ENCODE assay signal across 30 cellular contexts in the genomic region with DNA sequence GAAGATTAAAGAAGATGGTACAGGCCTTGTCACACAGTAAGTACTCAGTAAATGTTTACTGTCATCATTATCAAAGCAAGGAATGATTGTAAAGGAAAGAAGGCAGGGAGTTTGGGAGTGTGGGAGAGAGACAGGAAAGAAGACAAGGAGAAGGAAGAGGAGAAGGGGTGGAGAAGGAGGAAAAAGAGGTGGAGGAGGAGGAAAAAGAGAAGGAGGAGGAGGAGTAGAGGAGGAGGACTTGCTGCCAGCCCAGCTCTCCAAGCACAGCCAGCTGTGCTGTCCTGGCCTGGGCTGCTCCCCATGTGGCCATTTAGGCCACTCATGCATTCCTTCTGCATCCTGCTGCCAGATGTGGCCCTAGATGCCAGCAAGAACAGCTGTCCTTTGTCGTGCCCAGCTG. TPM values are rescaled to one million over a fixed set of nuclear protein-coding genes. Genes with fewer than 3 reads are reported as not detected.
"Had no signal": no experiment of that assay in that cellular context is flagged by ENCODE, and none has a peak within 500 bp of the region (broad histone marks: within the 10 kb centered on the region; RNA-seq: fewer than 3 reads in every experiment).

No MANE protein-coding gene starts in this region.

- H3K79me2 ChIP-seq: parathyroid adenoma had no signal

- H3K27me3 ChIP-seq: ovary, right lobe of liver, thyroid gland, upper lobe of left lung, vagina had no signal

- H3K4me3 Mint-ChIP-seq: natural killer cell treated with Interleukin-12 subunit alpha and Interleukin-12 subunit beta and Interleukin-15 and Interleukin-18, amount 100 ng/mL, for 72 hours; nephron progenitor cell; neural crest cell; stimulated activated effector memory CD8-positive, alpha-beta T cell treated with anti-CD3 and anti-CD28 coated beads, Interleukin-12 subunit alpha, Interleukin-12 subunit beta, amount 100 ng/mL, for 72 hours; stimulated activated naive B cell treated with anti-CD40 and anti-IgM and Interleukin-4, amounts not matched to agents 10 μg/mL and 1 μg/mL and 100 μg/mL, for 72 hours; stimulated activated naive CD8-positive, alpha-beta T cell treated with anti-CD3 and anti-CD28 coated beads, Interleukin-15, Interleukin-2, amounts not matched to agents 100 ng/mL and 50 ng/mL, for 24 hours had no signal

- H3K36me3 Mint-ChIP-seq: natural killer cell treated with Interleukin-12 subunit alpha and Interleukin-12 subunit beta and Interleukin-15 and Interleukin-18, amount 100 ng/mL, for 72 hours; stimulated activated effector memory CD8-positive, alpha-beta T cell treated with anti-CD3 and anti-CD28 coated beads, Interleukin-12 subunit alpha, Interleukin-12 subunit beta, amount 100 ng/mL, for 72 hours; stimulated activated naive B cell treated with anti-CD40 and anti-IgM and Interleukin-4, amounts not matched to agents 10 μg/mL and 1 μg/mL and 100 μg/mL, for 72 hours had no signal

- FAIRE-seq: small intestine, urothelium cell line had no signal

- H3K9me3 Mint-ChIP-seq: natural killer cell treated with Interleukin-12 subunit alpha and Interleukin-12 subunit beta and Interleukin-15 and Interleukin-18, amount 100 ng/mL, for 72 hours; nephron progenitor cell; neural crest cell; stimulated activated effector memory CD8-positive, alpha-beta T cell treated with anti-CD3 and anti-CD28 coated beads, Interleukin-12 subunit alpha, Interleukin-12 subunit beta, amount 100 ng/mL, for 72 hours; stimulated activated naive B cell treated with anti-CD40 and anti-IgM and Interleukin-4, amounts not matched to agents 10 μg/mL and 1 μg/mL and 100 μg/mL, for 72 hours; stimulated activated naive CD8-positive, alpha-beta T cell treated with anti-CD3 and anti-CD28 coated beads, Interleukin-15, Interleukin-2, amounts not matched to agents 100 ng/mL and 50 ng/mL, for 24 hours had no signal

- H2AFZ ChIP-seq: parathyroid adenoma had no signal

- DNase-seq: nephron progenitor cell; ovary; posterior cingulate gyrus; psoas muscle; right cardiac atrium; right lobe of liver; sigmoid colon; small intestine; stimulated activated CD4-positive, alpha-beta T cell treated with anti-CD3 and anti-CD28 coated beads, Interleukin-15, amount 100 ng/mL, for 24 hours; stimulated activated CD4-positive, alpha-beta T cell treated with anti-CD3 and anti-CD28 coated beads, Interleukin-2, amount 100 ng/mL, for 24 hours; stimulated activated CD4-positive, alpha-beta T cell treated with anti-CD3 and anti-CD28 coated beads, Interleukin-2, amount 100 ng/mL, for 48 hours; stimulated activated CD4-positive, alpha-beta T cell treated with anti-CD3 and anti-CD28 coated beads, Interleukin-4, amount 100 ng/mL, for 24 hours; stimulated activated naive B cell treated with anti-CD40 and anti-IgM and Interleukin-4, amounts not matched to agents 10 μg/mL and 1 μg/mL and 100 μg/mL, for 72 hours; stimulated activated naive CD4-positive, alpha-beta T cell treated with Interleukin-2 at 50 U/mL for 16 hours; stomach; thyroid gland; trophoblast cell; upper lobe of left lung had no signal

- H3K27ac Mint-ChIP-seq: natural killer cell treated with Interleukin-12 subunit alpha and Interleukin-12 subunit beta and Interleukin-15 and Interleukin-18, amount 100 ng/mL, for 72 hours; nephron progenitor cell; stimulated activated effector memory CD8-positive, alpha-beta T cell treated with anti-CD3 and anti-CD28 coated beads, Interleukin-12 subunit alpha, Interleukin-12 subunit beta, amount 100 ng/mL, for 72 hours; stimulated activated naive B cell treated with anti-CD40 and anti-IgM and Interleukin-4, amounts not matched to agents 10 μg/mL and 1 μg/mL and 100 μg/mL, for 72 hours; stimulated activated naive CD8-positive, alpha-beta T cell treated with anti-CD3 and anti-CD28 coated beads, Interleukin-15, Interleukin-2, amounts not matched to agents 100 ng/mL and 50 ng/mL, for 24 hours had no signal

- H3K4me1 ChIP-seq: parathyroid adenoma, psoas muscle, right lobe of liver, sigmoid colon, stomach, thyroid gland, tibial nerve, upper lobe of left lung, vagina had no signal

- H3K36me3 ChIP-seq: neutrophil, ovary, right lobe of liver, sigmoid colon, stomach, thoracic aorta, thyroid gland, tibial nerve, upper lobe of left lung, vagina had no signal

- H3K9me3 ChIP-seq: neutrophil, ovary, psoas muscle, right lobe of liver, sigmoid colon, stomach, thoracic aorta, thyroid gland, tibial nerve, upper lobe of left lung, vagina had no signal

- H3K27ac ChIP-seq: neutrophil, ovary, parathyroid adenoma, psoas muscle, right lobe of liver, sigmoid colon, stomach, thoracic aorta, thyroid gland, tibial nerve, upper lobe of left lung, vagina had no signal

- H3K4me3 ChIP-seq: ovary, psoas muscle, right lobe of liver, sigmoid colon, stomach, thoracic aorta, thyroid gland, tibial nerve, upper lobe of left lung, vagina had no signal

- H3K9ac ChIP-seq: parathyroid adenoma had no signal

- ATAC-seq: natural killer cell treated with Interleukin-12 subunit alpha and Interleukin-12 subunit beta and Interleukin-15 and Interleukin-18, amount 100 ng/mL, for 72 hours; psoas muscle; right cardiac atrium; right lobe of liver; stimulated activated effector memory CD8-positive, alpha-beta T cell treated with anti-CD3 and anti-CD28 coated beads, Interleukin-12 subunit alpha, Interleukin-12 subunit beta, amount 100 ng/mL, for 72 hours; stimulated activated naive B cell treated with anti-CD40 and anti-IgM and Interleukin-4, amounts not matched to agents 10 μg/mL and 1 μg/mL and 100 μg/mL, for 72 hours had no signal

- H3K4me1 Mint-ChIP-seq: neural crest cell; stimulated activated effector memory CD8-positive, alpha-beta T cell treated with anti-CD3 and anti-CD28 coated beads, Interleukin-12 subunit alpha, Interleukin-12 subunit beta, amount 100 ng/mL, for 72 hours; stimulated activated naive B cell treated with anti-CD40 and anti-IgM and Interleukin-4, amounts not matched to agents 10 μg/mL and 1 μg/mL and 100 μg/mL, for 72 hours had no signal

RNA-seq across cellular contexts. Expression of a gene that starts 7.5 kb away (rescaled TPM):
- total RNA-seq: skeletal muscle tissue, subcutaneous adipose tissue, thoracic aorta, thyroid gland, vagina had no signal
